In genomic region chr18:28438381-28438780, GRCh38 we compare ENCODE assay signal across 36 cellular contexts.
"Had no signal": no experiment of that assay in that cellular context is flagged by ENCODE, and none has a peak within 500 bp of the region (broad histone marks: within the 10 kb centered on the region; RNA-seq: fewer than 3 reads in every experiment).

No MANE protein-coding gene starts in this region.

- H3K36me3 ChIP-seq: MG63 had no signal

- H3K4me3 ChIP-seq: MG63 had no signal

- DNase-seq: Kasumi-1, MG63, MM.1S, MV-4-11, NCI-H1048, NCI-H1092, NCI-H1092 treated with DMSO at 0.1 percent for 48 hours, NCI-H1105, NCI-H1105 treated with DMSO at 0.1 percent for 48 hours, NCI-H1417, NCI-H1417 treated with DMSO at 0.1 percent for 48 hours, NCI-H1436, NCI-H1436 treated with DMSO at 0.1 percent for 48 hours, NCI-H146, NCI-H1694, NCI-H1694 treated with DMSO at 0.1 percent for 48 hours, NCI-H187, NCI-H187 treated with DMSO at 0.1 percent for 48 hours, NCI-H1930, NCI-H2029, NCI-H2029 treated with DMSO at 0.1 percent for 48 hours, NCI-H2081, NCI-H2081 treated with DMSO at 0.1 percent for 48 hours, NCI-H2107, NCI-H2171, NCI-H2171 treated with DMSO at 0.1 percent for 48 hours, NCI-H2227 treated with DMSO at 0.1 percent for 48 hours, NCI-H226, NCI-H345, NCI-H446, NCI-H446 treated with DMSO at 0.1 percent for 48 hours, NCI-H510A, NCI-H510A treated with DMSO at 0.1 percent for 48 hours, NCI-H524, NCI-H524 treated with DMSO at 0.1 percent for 48 hours, NCI-H526 had no signal

- H3K27me3 ChIP-seq: MG63 had no signal

- H3K9me3 ChIP-seq: MG63 had no signal
